ENCODE assay signal across 8 cellular contexts in the genomic region with DNA sequence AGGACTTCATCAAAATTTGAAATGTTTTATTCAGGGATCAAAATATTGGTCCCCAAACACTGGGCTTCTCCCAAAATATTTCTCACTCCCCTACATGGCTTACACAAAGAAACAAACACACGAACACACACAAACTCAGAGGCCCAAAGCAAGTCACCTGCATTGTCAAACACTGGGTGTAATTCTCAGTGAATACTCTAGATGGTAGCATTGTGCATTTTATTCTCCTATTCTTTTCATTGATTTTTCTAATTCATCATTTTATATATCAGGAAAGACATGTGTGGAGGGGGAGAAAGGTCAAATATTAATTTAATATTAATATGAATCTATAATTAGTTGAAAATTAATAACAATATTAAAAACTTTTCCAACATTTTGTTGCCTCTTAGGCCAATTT.
DNase-seq lines count a peak whose midpoint lies in the region; FAIRE-seq and TF ChIP-seq lines count a peak whose summit lies in the region.

No MANE protein-coding gene starts in this region.

- H3K4me3 ChIP-seq in GM12864 (ENCODE audit: low read depth, low read length): no peak overlapping the region
- H3K4me3 ChIP-seq in epithelial cell of proximal tubule (ENCODE audit: low read depth, low read length): no peak overlapping the region

- TF ChIP-seq CTCF in GM12864 (IDR thresholded peaks at IDR 0.05; ENCODE audit: low read depth, low read length, missing control alignments) (peak; percentile 44), epithelial cell of proximal tubule (conservative IDR thresholded peaks at IDR 0.05; ENCODE audit: low read depth, low read length) (peak; percentile 48)

- no peak for DNase-seq in GM12864 (ENCODE audit: low read depth)
- peak; percentile 13 for DNase-seq in NCI-H2227 (lab: John Stamatoyannopoulos, UW; ENCODE audit: unreplicated experiment)
- DNase-seq in epithelial cell of proximal tubule (ENCODE audit: low read depth): no peak
- DNase-seq in renal cortical epithelial cell (ENCODE audit: low read depth): peak; percentile 2
- no peak for DNase-seq in T-helper 9 cell
- DNase-seq in cortex of kidney (lab: John Stamatoyannopoulos, UW): no peak
- no peak for DNase-seq in epidermal melanocyte (ENCODE audit: insufficient read length, low spot score)

- peak; percentile 94 for FAIRE-seq in A204.1 (lab: Jason Lieb, UNC)

Comparison
In these comparisons a context has a peak if more than half of its experiments do, and no peak if none do; other contexts are left out.
1. DNase-seq: peak in NCI-H2227 (single experiment) and renal cortical epithelial cell (single experiment); none in GM12864 (single experiment), epithelial cell of proximal tubule (single experiment), T-helper 9 cell (single experiment), cortex of kidney (single experiment) and epidermal melanocyte (single experiment).